11 cellular contexts compared by ENCODE assay signal in the genomic region with DNA sequence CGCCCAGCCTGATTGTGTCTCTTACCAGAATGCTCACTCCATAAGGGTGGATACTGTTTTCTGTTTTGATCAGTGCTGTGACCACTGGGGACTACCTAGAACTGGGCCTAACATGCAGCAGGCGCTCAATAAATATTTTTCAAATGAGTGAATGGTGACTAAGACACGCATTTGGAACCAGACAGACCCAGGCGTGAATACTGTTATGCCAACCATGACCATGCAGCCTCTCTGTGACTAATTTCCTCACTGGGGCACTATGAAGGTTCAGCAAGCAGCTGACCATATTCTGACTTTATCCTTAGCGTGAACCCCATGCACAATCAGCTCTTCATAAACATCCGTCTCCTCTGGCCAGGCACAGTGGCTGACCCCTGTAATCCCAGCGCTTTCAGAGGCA. TPM values are rescaled to one million over a fixed set of nuclear protein-coding genes. Genes with fewer than 3 reads are reported as not detected.
DNase-seq lines count a peak whose midpoint lies in the region; ATAC-seq, FAIRE-seq and TF ChIP-seq lines count a peak whose summit lies in the region.
"Had no signal": no experiment of that assay in that cellular context is flagged by ENCODE, and none has a peak within 500 bp of the region (broad histone marks: within the 10 kb centered on the region; RNA-seq: fewer than 3 reads in every experiment).

No MANE protein-coding gene starts in this region.

- H3K36me3 Mint-ChIP-seq in activated CD4-positive, alpha-beta T cell treated with anti-CD3 and anti-CD28 coated beads, Interleukin-2, amount 10 ng/mL, durations not matched to agents 7 days and 5 days (ENCODE audit: low read depth), result no peaks in the 10 kb centered on the region

- in situ Hi-C loops in GM12878 (cut with MboI), result no loop called here

- no peaks in the 10 kb centered on the region for H3K9me3 ChIP-seq in right atrium auricular region
- H3K9me3 ChIP-seq in right cardiac atrium (ENCODE audit: control insufficient read depth, low read length), result no peaks in the 10 kb centered on the region
- H3K9me3 ChIP-seq in GM12878 (replicated peaks; ENCODE audit: control insufficient read depth, insufficient read depth, low read length), result no peaks in the 10 kb centered on the region
- H3K9me3 ChIP-seq in left lung, result no peaks in the 10 kb centered on the region

- TF ChIP-seq EP300 in GM12878 (IDR thresholded peaks at IDR 0.05; ENCODE audit: borderline replicate concordance in 1 of 2, control insufficient read depth in 1 of 2, low read depth in 2 of 2, low read length in 2 of 2), result no peak

- 88% methylated on average over 7 of the region's 7 CpGs for WGBS in right cardiac atrium
- WGBS in GM12878 (ENCODE audit: insufficient coverage, insufficient replicate concordance, low lambda C conversion rate, missing lambda C conversion rate), result 3% methylated on average over 7 of the region's 7 CpGs

- no peak for TF ChIP-seq RAD21 in GM12878 (IDR thresholded peaks at IDR 0.05; ENCODE audit: insufficient read depth, low read depth, low read length)

- no peak for ATAC-seq in right cardiac atrium
- peak; percentile 74 for ATAC-seq in GM12878
- no peak for ATAC-seq in left lung
- no peak for ATAC-seq in HG03039 (IDR thresholded peaks at IDR 0.05; ENCODE audit: unreplicated experiment)

- no peak overlapping the region for H3K9ac ChIP-seq in GM12878 (ENCODE audit: control insufficient read depth, insufficient read depth, low read length)

- no peak overlapping the region for H2AFZ ChIP-seq in GM12878 (ENCODE audit: control insufficient read depth, low read depth, low read length)

- H3K27ac ChIP-seq in right atrium auricular region (peak overlapping the region; percentile 7 to 61), right cardiac atrium (ENCODE audit: low read length) (no peak overlapping the region), GM12878 (ENCODE audit: control insufficient read depth, insufficient read depth) (no peak overlapping the region), left lung (no peak overlapping the region)

- RAD21 ChIA-PET in GM12878 (lab: Charles Lee; ENCODE audit: unreplicated experiment), result no interaction called here

- CTCF ChIA-PET in GM12878 (lab: Yijun Ruan, JAX), result no interaction called here
- CTCF ChIA-PET in activated CD4-positive, alpha-beta T cell treated with anti-CD3 and anti-CD28 coated beads, Interleukin-2, amount 10 ng/mL, durations not matched to agents 7 days and 5 days (lab: Charles Lee), result interaction anchor here (1.4 kb wide), 1 partner anchor 15 kb away, joined by 3 read pairs; no protein-coding TSS in a partner anchor

- no peak overlapping the region for H3K4me3 Mint-ChIP-seq in activated CD4-positive, alpha-beta T cell treated with anti-CD3 and anti-CD28 coated beads, Interleukin-2, amount 10 ng/mL, durations not matched to agents 7 days and 5 days

- no peaks in the 10 kb centered on the region for H3K9me3 Mint-ChIP-seq in activated CD4-positive, alpha-beta T cell treated with anti-CD3 and anti-CD28 coated beads, Interleukin-2, amount 10 ng/mL, durations not matched to agents 7 days and 5 days

- H3K27ac Mint-ChIP-seq in activated CD4-positive, alpha-beta T cell treated with anti-CD3 and anti-CD28 coated beads, Interleukin-2, amount 10 ng/mL, durations not matched to agents 7 days and 5 days, result no peak overlapping the region

- no peaks in the 10 kb centered on the region for H4K20me1 ChIP-seq in GM12878 (ENCODE audit: control insufficient read depth, insufficient read depth)

- H3K4me1 ChIP-seq in right atrium auricular region (peaks cover 0 to 32% of the 10 kb centered on the region in 2 donors), right cardiac atrium (ENCODE audit: control insufficient read depth, insufficient read depth, low read length) (peaks cover 11% of the 10 kb centered on the region), GM12878 (ENCODE audit: control insufficient read depth, insufficient read depth, low read length) (no peaks in the 10 kb centered on the region), left lung (peaks cover 8% of the 10 kb centered on the region in 2 donors)

- intact Hi-C loops in right cardiac atrium (cut with DNase I), result no loop called here
- intact Hi-C loops in GM12878 (cut with micrococcal nuclease; ENCODE audit: unreplicated experiment), result no loop called here
- intact Hi-C loops in left lung (cut with DNase I), result no loop called here

- no peak overlapping the region for H3K4me3 ChIP-seq in right atrium auricular region
- H3K4me3 ChIP-seq in right cardiac atrium (ENCODE audit: low read length), result no peak overlapping the region
- no peak overlapping the region for H3K4me3 ChIP-seq in GM12878
- H3K4me3 ChIP-seq in left lung, result no peak overlapping the region

- no peak overlapping the region for H3K4me2 ChIP-seq in GM12878 (ENCODE audit: control insufficient read depth, insufficient read depth)

- no peak for TF ChIP-seq POLR2A in GM12878 (IDR thresholded peaks at IDR 0.05; ENCODE audit: low read depth, low read length)

- TF ChIP-seq CTCF in right atrium auricular region (IDR thresholded peaks at IDR 0.05), result no peak
- no peak for TF ChIP-seq CTCF in GM12878 (IDR thresholded peaks at IDR 0.05 in 2 of 3, conservative IDR thresholded peaks at IDR 0.05 in 1 of 3; ENCODE audit: control insufficient read depth in 2 of 3, extremely low read depth in 1 of 3, insufficient read depth in 1 of 3, low read depth in 3 of 3, low read length in 3 of 3)
- TF ChIP-seq CTCF in left lung (IDR thresholded peaks at IDR 0.05), result no peak

- peaks cover 2% of the 10 kb centered on the region for H3K27me3 Mint-ChIP-seq in activated CD4-positive, alpha-beta T cell treated with anti-CD3 and anti-CD28 coated beads, Interleukin-2, amount 10 ng/mL, durations not matched to agents 7 days and 5 days

- POLR2A ChIA-PET in GM12878 (lab: Charles Lee), result no interaction called here
- POLR2A ChIA-PET in activated CD4-positive, alpha-beta T cell treated with anti-CD3 and anti-CD28 coated beads, Interleukin-2, amount 10 ng/mL, durations not matched to agents 7 days and 5 days (lab: Charles Lee), result no interaction called here

- no peaks in the 10 kb centered on the region for H3K27me3 ChIP-seq in right atrium auricular region
- H3K27me3 ChIP-seq in right cardiac atrium (ENCODE audit: control insufficient read depth, insufficient read depth), result no peaks in the 10 kb centered on the region
- no peaks in the 10 kb centered on the region for H3K27me3 ChIP-seq in GM12878 (replicated peaks in 1 of 2; ENCODE audit: control insufficient read depth in 2 of 2, insufficient read depth in 2 of 2, low read length in 1 of 2)
- H3K27me3 ChIP-seq in left lung, result no peaks in the 10 kb centered on the region

- SMC1A ChIA-PET in GM12878 (lab: Charles Lee; ENCODE audit: uncharacterized antibody, unreplicated experiment), result no interaction called here

- BruUV-seq in GM12878 (replicated peaks; lab: Mats Ljungman, UMichigan), result no TSS peak

- H3K36me3 ChIP-seq in right atrium auricular region (peaks cover 80% of the 10 kb centered on the region), GM12878 (ENCODE audit: control insufficient read depth in 2 of 2, insufficient read depth in 2 of 2, low read length in 1 of 2) (peaks cover 0 to 4% of the 10 kb centered on the region in 2 experiments; a peak in 2 of 4 replicates), left lung (peaks cover 0 to 66% of the 10 kb centered on the region in 2 donors)

- no peaks in the 10 kb centered on the region for H3K79me2 ChIP-seq in GM12878 (ENCODE audit: control insufficient read depth, insufficient read depth, low read length)

- DNase-seq in right atrium auricular region (ENCODE audit: low spot score) (no peak), right cardiac atrium (no peak), GM12878 (ENCODE audit: low read depth, low spot score) (no peak), iris pigment epithelial cell (ENCODE audit: low read depth) (peak; percentile 98), NCI-H2107 treated with DMSO at 0.1 percent for 48 hours (lab: John Stamatoyannopoulos, UW; ENCODE audit: unreplicated experiment) (no peak), left lung (no peak)
- DNase-seq in activated CD4-positive, alpha-beta T cell treated with anti-CD3 and anti-CD28 coated beads, Interleukin-2, amount 10 ng/mL, durations not matched to agents 7 days and 5 days, result no peak
- DNase-seq: activated CD8-positive, alpha-beta memory T cell treated with anti-CD3 and anti-CD28 coated beads for 24 hours; NCI-H1436; occipital lobe had no signal

- no peaks in the 10 kb centered on the region for H3K4me1 Mint-ChIP-seq in activated CD4-positive, alpha-beta T cell treated with anti-CD3 and anti-CD28 coated beads, Interleukin-2, amount 10 ng/mL, durations not matched to agents 7 days and 5 days

- no peak for FAIRE-seq in GM12878 (lab: Jason Lieb, UNC)

RNA-seq across cellular contexts. Expression of a gene that starts 13.0 kb away (rescaled TPM):
- 1 to 10 TPM; 1.2 to 5.7 TPM for total RNA-seq in right atrium auricular region
- 1 to 10 TPM in 3 of 4 donors, under 1 TPM in 1; 0.56 to 4.4 (median 3.4) TPM for total RNA-seq in right cardiac atrium
- polyA plus RNA-seq in right cardiac atrium, result 1.6 TPM
- total RNA-seq in GM12878 (2013; cell fraction: nucleolus; rRNA removed), result 7.9 and 10.3 TPM in 2 replicates
- total RNA-seq in GM12878 (2014; rRNA removed), result 69.3 and 70.8 TPM in 2 replicates
- total RNA-seq in GM12878 (2014; rRNA removed; fragmentation: Illumina TruSeq; extraction: Trizol), result 43.4 and 47.0 TPM in 2 replicates
- total RNA-seq in GM12878 (2021), result 59.1 and 65.0 TPM in 2 replicates
- polyA plus RNA-seq in GM12878 (2011; ENCODE audit: low read depth), result 15.4 TPM
- polyA plus RNA-seq in GM12878 (2011; rRNA removed), result 22.0 and 25.6 TPM in 2 replicates
- polyA plus RNA-seq in GM12878 (2011; cell fraction: cytosol; rRNA removed), result 27.5 and 36.4 TPM in 2 replicates
- 28.5 and 31.1 TPM in 2 replicates for polyA plus RNA-seq in GM12878 (2011; cell fraction: nucleus; rRNA removed)
- polyA plus RNA-seq in GM12878 (2012), result 18.4 and 22.6 TPM in 2 replicates
- polyA plus RNA-seq in GM12878 (2014; fragmentation: Illumina TruSeq; extraction: Trizol), result 17.0 and 18.1 TPM in 2 replicates
- polyA plus RNA-seq in GM12878 (2014; fragmentation: Nextera tagmentation; extraction: Ambion mirVana), result 10 to 100 TPM in 1 of 2 experiments, 1 to 10 TPM in 1; 9.4 to 18.4 TPM
- polyA plus RNA-seq in GM12878 (2014; rRNA removed), result 34.4 and 55.4 TPM in 2 replicates
- polyA plus RNA-seq in GM12878 (2016; fragmentation: Nextera tagmentation; extraction: Ambion mirVana), result 10 to 100 TPM; 65.3 to 72.6 TPM
- polyA minus RNA-seq in GM12878 (2011; rRNA and poly(A)+ RNA removed), result 50.6 and 56.3 TPM in 2 replicates
- 27.4 and 31.9 TPM in 2 replicates for polyA minus RNA-seq in GM12878 (2011; cell fraction: cytosol; rRNA and poly(A)+ RNA removed)
- polyA minus RNA-seq in GM12878 (2011; cell fraction: nucleus; rRNA and poly(A)+ RNA removed), result 8.1 and 16.5 TPM in 2 replicates
- 10 to 100 TPM in 1 of 2 donors, 1 to 10 TPM in 1; 5.4 to 12.1 TPM for total RNA-seq in left lung
- total RNA-seq in activated CD4-positive, alpha-beta T cell treated with anti-CD3 and anti-CD28 coated beads, Interleukin-2, amount 10 ng/mL, durations not matched to agents 7 days and 5 days, result 10 to 100 TPM; 80.4 to 97.3 TPM

RNA-seq across cellular contexts. Expression of a gene that starts 28.8 kb away (rescaled TPM):
- 100 to 1,000 TPM; 445 to 622 TPM for total RNA-seq in right atrium auricular region
- 100 to 1,000 TPM; 244 to 324 (median 295) TPM for total RNA-seq in right cardiac atrium
- polyA plus RNA-seq in right cardiac atrium, result 259 TPM
- 23.9 and 26.1 TPM in 2 replicates for total RNA-seq in GM12878 (2013; cell fraction: nucleolus; rRNA removed)
- 25.9 and 28.2 TPM in 2 replicates for total RNA-seq in GM12878 (2014; rRNA removed)
- 17.4 and 18.9 TPM in 2 replicates for total RNA-seq in GM12878 (2014; rRNA removed; fragmentation: Illumina TruSeq; extraction: Trizol)
- total RNA-seq in GM12878 (2021), result 31.9 and 32.9 TPM in 2 replicates
- polyA plus RNA-seq in GM12878 (2011; ENCODE audit: low read depth), result 10.1 TPM
- 5.4 and 10.8 TPM in 2 replicates for polyA plus RNA-seq in GM12878 (2011; rRNA removed)
- polyA plus RNA-seq in GM12878 (2011; cell fraction: cytosol; rRNA removed), result 15.1 and 19.4 TPM in 2 replicates
- 7.4 and 12.1 TPM in 2 replicates for polyA plus RNA-seq in GM12878 (2011; cell fraction: nucleus; rRNA removed)
- 13.4 and 16.1 TPM in 2 replicates for polyA plus RNA-seq in GM12878 (2012)
- 21.9 and 33.0 TPM in 2 replicates for polyA plus RNA-seq in GM12878 (2014; fragmentation: Illumina TruSeq; extraction: Trizol)
- polyA plus RNA-seq in GM12878 (2014; fragmentation: Nextera tagmentation; extraction: Ambion mirVana), result 1 to 10 TPM; 4.9 to 7.3 TPM
- 19.4 and 23.3 TPM in 2 replicates for polyA plus RNA-seq in GM12878 (2014; rRNA removed)
- 10 to 100 TPM; 17.1 to 23.2 TPM for polyA plus RNA-seq in GM12878 (2016; fragmentation: Nextera tagmentation; extraction: Ambion mirVana)
- polyA minus RNA-seq in GM12878 (2011; rRNA and poly(A)+ RNA removed), result 10.5 and 23.3 TPM in 2 replicates
- polyA minus RNA-seq in GM12878 (2011; cell fraction: cytosol; rRNA and poly(A)+ RNA removed), result 9.1 and 13.2 TPM in 2 replicates
- 2.2 and 6.3 TPM in 2 replicates for polyA minus RNA-seq in GM12878 (2011; cell fraction: nucleus; rRNA and poly(A)+ RNA removed)
- 100 to 1,000 TPM; 179 to 194 TPM for total RNA-seq in left lung
- total RNA-seq in activated CD4-positive, alpha-beta T cell treated with anti-CD3 and anti-CD28 coated beads, Interleukin-2, amount 10 ng/mL, durations not matched to agents 7 days and 5 days, result 1 to 10 TPM; 2.0 to 2.6 TPM

Comparison
In these comparisons a context has a peak if more than half of its experiments do, and no peak if none do; other contexts are left out.
1. H3K27ac ChIP-seq: peak in right atrium auricular region (2 of 2); none in right cardiac atrium (single experiment), GM12878 (single experiment) and left lung (0 of 2).
2. RNA of a gene that starts 28.8 kb away (total RNA-seq): 445 to 622 TPM in right atrium auricular region, 244 to 324 TPM in right cardiac atrium, 179 to 194 TPM in left lung and 17.4 to 32.9 TPM in GM12878; 2.0 to 2.6 TPM in activated CD4-positive, alpha-beta T cell treated with anti-CD3 and anti-CD28 coated beads, Interleukin-2, amount 10 ng/mL, durations not matched to agents 7 days and 5 days; every median in the first group is over 4 times any median in the second.